17 cellular contexts compared by ENCODE assay signal in the genomic region with DNA sequence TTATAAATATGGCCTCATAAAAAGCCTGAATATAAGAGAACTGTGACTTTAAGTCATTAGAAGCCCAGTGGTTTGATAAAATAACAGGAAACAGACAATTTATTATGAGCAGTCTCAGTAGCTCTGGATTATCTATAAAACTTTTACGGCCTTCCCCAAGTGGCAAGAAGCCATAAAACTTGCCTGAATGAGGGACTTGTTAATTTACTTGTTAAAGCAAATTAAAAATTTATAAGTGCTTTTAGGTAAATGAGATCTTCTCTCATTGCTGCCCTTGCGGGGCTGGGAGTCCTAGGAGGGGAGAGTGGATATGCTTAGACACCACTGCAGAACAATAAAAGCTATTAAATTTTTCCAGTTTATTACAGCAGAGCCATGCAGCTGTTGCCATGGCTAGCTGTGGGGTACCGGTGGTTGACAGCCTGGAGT.
DNase-seq lines count a peak whose midpoint lies in the region; ATAC-seq and TF ChIP-seq lines count a peak whose summit lies in the region.
"Had no signal": no experiment of that assay in that cellular context is flagged by ENCODE, and none has a peak within 500 bp of the region (broad histone marks: within the 10 kb centered on the region; RNA-seq: fewer than 3 reads in every experiment).

No MANE protein-coding gene starts in this region.

- intact Hi-C loops in Right ventricle myocardium inferior (cut with DNase I), result no loop called here
- intact Hi-C loops in sciatic nerve (cut with DNase I), result no loop called here

- H3K4me1 ChIP-seq in right atrium auricular region, result peaks cover 0 to 10% of the 10 kb centered on the region in 2 donors
- peaks cover 70% of the 10 kb centered on the region for H3K4me1 ChIP-seq in SJCRH30

- no peak for DNase-seq in Right ventricle myocardium inferior (ENCODE audit: missing footprints)
- DNase-seq in right atrium auricular region (ENCODE audit: low spot score), result no peak
- DNase-seq in NCI-H1105 (lab: John Stamatoyannopoulos, UW), result peak; percentile 70
- DNase-seq in SJCRH30, result peak; percentile 80 to 92
- no peak for DNase-seq in sciatic nerve (ENCODE audit: low spot score)
- DNase-seq in activated gamma-delta T cell treated with Interleukin-2 at 50 U/mL for 16 hours, result no peak
- no peak for DNase-seq in activated effector memory CD4-positive, alpha-beta T cell treated with anti-CD3 and anti-CD28 coated beads, Interleukin-2, amount 50 U/mL, for 16 hours
- DNase-seq: activated CD4-positive, alpha-beta T cell treated with anti-CD3 and anti-CD28 coated beads, Interleukin-2, amount 10 ng/mL, durations not matched to agents 24 days and 14 days; activated naive CD4-positive, alpha-beta T cell treated with anti-CD3 and anti-CD28 coated beads, Interleukin-2, amount 50 U/mL, for 16 hours; body of pancreas; CD8-positive, alpha-beta T cell; dermis blood vessel endothelial cell; HFFc6; NCI-H510A had no signal

- H3K36me3 ChIP-seq in right atrium auricular region (no peaks in the 10 kb centered on the region), SJCRH30 (no peaks in the 10 kb centered on the region)

- H3K27ac ChIP-seq in right atrium auricular region (peak overlapping the region in 1 of 2 donors; percentile 32), SJCRH30 (peak overlapping the region; percentile 91)
- H3K27ac ChIP-seq: body of pancreas, epithelial cell of prostate, skin epidermis had no signal

- no peaks in the 10 kb centered on the region for H3K27me3 ChIP-seq in right atrium auricular region
- H3K27me3 ChIP-seq in SJCRH30, result no peaks in the 10 kb centered on the region
- H3K27me3 ChIP-seq: body of pancreas had no signal

- ATAC-seq in Right ventricle myocardium inferior, result peak; percentile 42
- peak; percentile 67 for ATAC-seq in sciatic nerve
- ATAC-seq in GM21619 (IDR thresholded peaks at IDR 0.05; ENCODE audit: unreplicated experiment), result no peak
- ATAC-seq: body of pancreas; CD8-positive, alpha-beta T cell had no signal

- H3K9me3 ChIP-seq in right atrium auricular region (no peaks in the 10 kb centered on the region), SJCRH30 (replicated peaks) (no peaks in the 10 kb centered on the region)
- H3K9me3 ChIP-seq: body of pancreas had no signal

- H3K4me3 ChIP-seq in right atrium auricular region (no peak overlapping the region), SJCRH30 (no peak overlapping the region)
- H3K4me3 ChIP-seq: body of pancreas, skin epidermis had no signal

- TF ChIP-seq CTCF in right atrium auricular region (IDR thresholded peaks at IDR 0.05), result no peak

Comparison
In these comparisons a context has a peak if more than half of its experiments do, and no peak if none do; other contexts are left out.
1. DNase-seq: peak in NCI-H1105 (single experiment) and SJCRH30 (2 of 2); none in Right ventricle myocardium inferior (single experiment), right atrium auricular region (single experiment), sciatic nerve (single experiment), activated gamma-delta T cell treated with Interleukin-2 at 50 U/mL for 16 hours (single experiment) and activated effector memory CD4-positive, alpha-beta T cell treated with anti-CD3 and anti-CD28 coated beads, Interleukin-2, amount 50 U/mL, for 16 hours (single experiment).